ENCODE assay signal across 22 cellular contexts in genomic region chr4:73596001-73596400, GRCh38. TPM values are rescaled to one million over a fixed set of nuclear protein-coding genes. Genes with fewer than 3 reads are reported as not detected.
"Had no signal": no experiment of that assay in that cellular context is flagged by ENCODE, and none has a peak within 500 bp of the region (broad histone marks: within the 10 kb centered on the region; RNA-seq: fewer than 3 reads in every experiment).

No MANE protein-coding gene starts in this region.

- DNase-seq: activated CD4-positive, alpha-beta T cell treated with anti-CD3 and anti-CD28 coated beads for 48 hours; activated CD4-positive, alpha-beta T cell treated with anti-CD3 and anti-CD28 coated beads, Interleukin-2, amount 50 U/mL, for 4 hours; activated CD4-positive, CD25-positive, alpha-beta regulatory T cell treated with anti-CD3 and anti-CD28 coated beads, Interleukin-2, amount 50 U/mL, for 72 hours; activated CD8-positive, alpha-beta memory T cell treated with anti-CD3 and anti-CD28 coated beads, Interleukin-2, amount 50 U/mL, for 48 hours; activated CD8-positive, alpha-beta T cell treated with anti-CD3 and anti-CD28 coated beads, Interleukin-2, amount 10 ng/mL, durations not matched to agents 7 days and 5 days; activated effector memory CD4-positive, alpha-beta T cell treated with Interleukin-2 at 50 U/mL for 16 hours; activated naive CD4-positive, alpha-beta T cell; activated T-cell treated with anti-CD3 and anti-CD28 coated beads, Interleukin-2, amount 50 U/mL, for 1 hour; Kasumi-1; NCI-H1105 treated with DMSO at 0.1 percent for 48 hours; NCI-H1436 treated with DMSO at 0.1 percent for 48 hours; NCI-H187; NCI-H2081; NCI-H524; SIG-M5; T-helper 1 cell had no signal

- H3K4me3 Mint-ChIP-seq: activated CD8-positive, alpha-beta T cell treated with anti-CD3 and anti-CD28 coated beads, Interleukin-2, amount 10 ng/mL, durations not matched to agents 7 days and 5 days; activated naive CD4-positive, alpha-beta T cell treated with anti-CD3 and anti-CD28 coated beads, Interleukin-2, amount 50 U/mL, for 24 hours; activated T-helper 1 cell treated with anti-CD3 and anti-CD28 coated beads, Interleukin-12 subunit alpha, Interleukin-12 subunit beta, Interleukin-2, Interleukin-4 antibody, amounts not matched to agents 30 ng/mL and 10 ng/mL and 1 ng/mL, durations not matched to agents 14 hours and 24 hours and 36 hours; brain; central memory CD8-positive, alpha-beta T cell; WTC11 had no signal

- ATAC-seq: activated CD8-positive, alpha-beta T cell treated with anti-CD3 and anti-CD28 coated beads, Interleukin-2, amount 10 ng/mL, durations not matched to agents 7 days and 5 days; WTC11 had no signal

- H3K9me3 Mint-ChIP-seq: activated naive CD4-positive, alpha-beta T cell treated with anti-CD3 and anti-CD28 coated beads, Interleukin-2, amount 50 U/mL, for 24 hours; activated T-helper 1 cell treated with anti-CD3 and anti-CD28 coated beads, Interleukin-12 subunit alpha, Interleukin-12 subunit beta, Interleukin-2, Interleukin-4 antibody, amounts not matched to agents 30 ng/mL and 10 ng/mL and 1 ng/mL, durations not matched to agents 14 hours and 24 hours and 36 hours had no signal

- H3K27ac Mint-ChIP-seq: activated CD8-positive, alpha-beta T cell treated with anti-CD3 and anti-CD28 coated beads, Interleukin-2, amount 10 ng/mL, durations not matched to agents 7 days and 5 days; activated naive CD4-positive, alpha-beta T cell treated with anti-CD3 and anti-CD28 coated beads, Interleukin-2, amount 50 U/mL, for 24 hours; activated T-helper 1 cell treated with anti-CD3 and anti-CD28 coated beads, Interleukin-12 subunit alpha, Interleukin-12 subunit beta, Interleukin-2, Interleukin-4 antibody, amounts not matched to agents 30 ng/mL and 10 ng/mL and 1 ng/mL, durations not matched to agents 14 hours and 24 hours and 36 hours; brain; WTC11 had no signal

- H3K27me3 Mint-ChIP-seq: activated naive CD4-positive, alpha-beta T cell treated with anti-CD3 and anti-CD28 coated beads, Interleukin-2, amount 50 U/mL, for 24 hours; central memory CD8-positive, alpha-beta T cell had no signal

- H3K4me1 Mint-ChIP-seq: activated naive CD4-positive, alpha-beta T cell treated with anti-CD3 and anti-CD28 coated beads, Interleukin-2, amount 50 U/mL, for 24 hours; brain; central memory CD8-positive, alpha-beta T cell had no signal

RNA-seq across cellular contexts. Expression of gene RASSF6, which starts 24.2 kb away (rescaled TPM):
- total RNA-seq: activated CD8-positive, alpha-beta T cell treated with anti-CD3 and anti-CD28 coated beads, Interleukin-2, amount 10 ng/mL, durations not matched to agents 7 days and 5 days; activated T-helper 1 cell treated with anti-CD3 and anti-CD28 coated beads, Interleukin-12 subunit alpha, Interleukin-12 subunit beta, Interleukin-2, Interleukin-4 antibody, amounts not matched to agents 30 ng/mL and 10 ng/mL and 1 ng/mL, durations not matched to agents 14 hours and 24 hours and 36 hours; T-helper 2 cell treated with Interferon-gamma antibody and Interleukin-4, amounts not matched to agents 100 ng/mL and 5 ng/mL, for 36 hours had no signal
